ENCODE assay signal across 22 cellular contexts in genomic region chr13:40179421-40179820, GRCh38.
"Had no signal": no experiment of that assay in that cellular context is flagged by ENCODE, and none has a peak within 500 bp of the region (broad histone marks: within the 10 kb centered on the region; RNA-seq: fewer than 3 reads in every experiment).

No MANE protein-coding gene starts in this region.

- DNase-seq: activated CD4-positive, alpha-beta T cell treated with anti-CD3 and anti-CD28 coated beads for 1 hour; activated CD4-positive, alpha-beta T cell treated with anti-CD3 and anti-CD28 coated beads, Interleukin-2, amount 50 U/mL, for 4 hours; activated effector memory CD4-positive, alpha-beta T cell treated with anti-CD3 and anti-CD28 coated beads, Interleukin-2, amount 50 U/mL, for 16 hours; activated naive CD4-positive, alpha-beta T cell treated with anti-CD3 and anti-CD28 coated beads, Interleukin-2, amount 10 ng/mL, durations not matched to agents 7 days and 5 days; activated T-cell treated with anti-CD3 and anti-CD28 coated beads, Interleukin-2, amount 50 U/mL, for 72 hours; aorta; brain microvascular endothelial cell; central memory CD4-positive, alpha-beta T cell; dermis blood vessel endothelial cell; effector CD8-positive, alpha-beta T cell; erythroblast; foreskin fibroblast; mesendoderm; naive B cell; spleen; stimulated activated CD4-positive, alpha-beta T cell treated with anti-CD3 and anti-CD28 coated beads, Interleukin-4, amount 100 ng/mL, for 1 hour; stimulated activated naive CD4-positive, alpha-beta T cell treated with Interleukin-2 at 50 U/mL for 16 hours; T-helper 1 cell; T-helper 9 cell; upper lobe of left lung had no signal

- H3K9me3 ChIP-seq: spleen, thoracic aorta, upper lobe of left lung had no signal

- H3K4me1 ChIP-seq: upper lobe of left lung had no signal

- H3K27me3 ChIP-seq: brain microvascular endothelial cell, spleen, upper lobe of left lung had no signal

- H3K9me3 Mint-ChIP-seq: activated T-cell treated with anti-CD3 and anti-CD28 coated beads, Interleukin-2, amount 50 U/mL, for 72 hours; naive B cell had no signal

- H3K27me3 Mint-ChIP-seq: activated naive CD4-positive, alpha-beta T cell treated with anti-CD3 and anti-CD28 coated beads, Interleukin-2, amount 10 ng/mL, durations not matched to agents 7 days and 5 days; naive B cell had no signal

- H3K36me3 ChIP-seq: brain microvascular endothelial cell, spleen, thoracic aorta, upper lobe of left lung had no signal

- H3K27ac Mint-ChIP-seq: activated naive CD4-positive, alpha-beta T cell treated with anti-CD3 and anti-CD28 coated beads, Interleukin-2, amount 10 ng/mL, durations not matched to agents 7 days and 5 days; activated T-cell treated with anti-CD3 and anti-CD28 coated beads, Interleukin-2, amount 50 U/mL, for 72 hours; progenitor cell of endocrine pancreas had no signal

- H3K4me3 ChIP-seq: spleen, thoracic aorta, upper lobe of left lung had no signal

- H3K36me3 Mint-ChIP-seq: naive B cell had no signal

- H3K27ac ChIP-seq: brain microvascular endothelial cell, spleen, thoracic aorta, upper lobe of left lung had no signal

- H3K4me3 Mint-ChIP-seq: activated naive CD4-positive, alpha-beta T cell treated with anti-CD3 and anti-CD28 coated beads, Interleukin-2, amount 10 ng/mL, durations not matched to agents 7 days and 5 days; activated T-cell treated with anti-CD3 and anti-CD28 coated beads, Interleukin-2, amount 50 U/mL, for 72 hours; naive B cell had no signal

- ATAC-seq: activated T-cell treated with anti-CD3 and anti-CD28 coated beads, Interleukin-2, amount 50 U/mL, for 72 hours had no signal
